ENCODE assay signal across 11 cellular contexts in the genomic region with DNA sequence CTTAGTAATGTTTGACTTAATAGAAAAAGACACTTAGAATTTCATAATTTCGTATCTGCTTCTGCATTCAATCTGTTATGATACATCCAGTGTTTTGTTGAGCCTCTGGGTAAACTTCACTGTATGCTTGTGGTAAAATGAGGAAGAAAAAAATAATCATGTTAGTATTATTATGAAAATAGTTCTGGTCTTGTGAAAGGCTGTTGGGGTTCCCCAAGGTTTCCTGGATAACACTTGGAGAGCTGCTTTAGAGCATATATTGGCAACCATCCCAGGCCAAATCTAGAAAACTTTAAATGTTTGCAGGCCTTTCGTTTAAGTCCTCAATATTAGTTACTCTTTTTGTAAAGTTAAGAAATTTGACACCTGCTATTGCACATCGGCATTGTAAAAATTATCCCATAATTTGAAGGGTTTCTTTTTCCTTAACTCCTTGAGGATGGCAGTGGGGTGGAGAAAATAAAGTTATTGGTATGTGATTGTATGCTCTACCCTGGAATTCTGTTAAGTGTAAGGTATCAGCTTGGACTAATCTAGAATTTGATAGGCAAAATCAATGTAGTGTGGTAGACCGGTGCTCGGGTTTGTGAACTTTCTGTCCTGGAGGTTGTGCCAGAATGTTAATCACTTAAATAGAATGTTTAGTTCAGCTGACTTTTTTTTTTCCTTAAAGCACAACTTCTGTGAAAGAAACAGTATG. TPM values are rescaled to one million over a fixed set of nuclear protein-coding genes. Genes with fewer than 3 reads are reported as not detected.
DNase-seq lines count a peak whose midpoint lies in the region; ATAC-seq and TF ChIP-seq lines count a peak whose summit lies in the region.
"Had no signal": no experiment of that assay in that cellular context is flagged by ENCODE, and none has a peak within 500 bp of the region (broad histone marks: within the 10 kb centered on the region; RNA-seq: fewer than 3 reads in every experiment).

No MANE protein-coding gene starts in this region.

- no peak for TF ChIP-seq EP300 in esophagus muscularis mucosa (IDR thresholded peaks at IDR 0.05)

- H2AFZ ChIP-seq in MM.1S (ENCODE audit: low read length) = no peak overlapping the region
- H2AFZ ChIP-seq: PC-9 had no signal

- H3K9me3 ChIP-seq in esophagus muscularis mucosa (no peaks in the 10 kb centered on the region), MM.1S (replicated peaks; ENCODE audit: insufficient read depth, low read length) (no peaks in the 10 kb centered on the region)

- H3K4me3 ChIP-seq in esophagus muscularis mucosa = no peak overlapping the region
- H3K4me3 ChIP-seq in MM.1S (ENCODE audit: low read length) = no peak overlapping the region
- H3K4me3 ChIP-seq: PC-9 had no signal

- no peaks in the 10 kb centered on the region for H3K27me3 ChIP-seq in esophagus muscularis mucosa
- no peaks in the 10 kb centered on the region for H3K27me3 ChIP-seq in MM.1S (replicated peaks; ENCODE audit: insufficient read depth, low read length)

- peaks cover 74% of the 10 kb centered on the region for H3K36me3 Mint-ChIP-seq in nephron (ENCODE audit: low read depth)

- no peaks in the 10 kb centered on the region for H3K9me3 Mint-ChIP-seq in nephron
- H3K9me3 Mint-ChIP-seq: stimulated activated effector memory CD8-positive, alpha-beta T cell treated with anti-CD3 and anti-CD28 coated beads, Interleukin-12 subunit alpha, Interleukin-12 subunit beta, amount 100 ng/mL, for 72 hours had no signal

- H3K27ac Mint-ChIP-seq in nephron = peak overlapping the region; percentile 32 to 72 (median 65)

- H3K27me3 Mint-ChIP-seq in nephron (ENCODE audit: low read depth) = no peaks in the 10 kb centered on the region

- peaks cover 36% of the 10 kb centered on the region for H4K20me1 ChIP-seq in MM.1S (ENCODE audit: insufficient read depth, low read length)

- H3F3A ChIP-seq in MM.1S (ENCODE audit: insufficient read depth, low read length) = no peaks in the 10 kb centered on the region; the same call in 1 of the 2 replicates

- H3K9me2 ChIP-seq in MM.1S (replicated peaks; ENCODE audit: insufficient read depth, low read length) = no peaks in the 10 kb centered on the region

- no peak for TF ChIP-seq POLR2A in esophagus muscularis mucosa (IDR thresholded peaks at IDR 0.05; ENCODE audit: low read depth)

- H3K4me3 Mint-ChIP-seq in nephron = no peak overlapping the region
- H3K4me3 Mint-ChIP-seq: stimulated activated effector memory CD8-positive, alpha-beta T cell treated with anti-CD3 and anti-CD28 coated beads, Interleukin-12 subunit alpha, Interleukin-12 subunit beta, amount 100 ng/mL, for 72 hours had no signal

- H3K4me2 ChIP-seq in MM.1S (ENCODE audit: low read depth, low read length) = no peak overlapping the region
- H3K4me2 ChIP-seq: PC-9 had no signal

- H3K4me1 ChIP-seq in esophagus muscularis mucosa = peaks cover 32 to 54% (median 47%) of the 10 kb centered on the region in 4 donors
- no peaks in the 10 kb centered on the region for H3K4me1 ChIP-seq in MM.1S (ENCODE audit: low read length)

- no peak for TF ChIP-seq CTCF in esophagus muscularis mucosa (IDR thresholded peaks at IDR 0.05)
- no peak for TF ChIP-seq CTCF in nephron (IDR thresholded peaks at IDR 0.05; ENCODE audit: unreplicated experiment in 3 of 3)
- TF ChIP-seq CTCF in MM.1S (IDR thresholded peaks at IDR 0.05; ENCODE audit: low read length) = no peak
- no peak for TF ChIP-seq CTCF in GM13976 (IDR thresholded peaks at IDR 0.05; ENCODE audit: borderline replicate concordance, control extremely low read depth, extremely low read depth, insufficient read depth, missing control alignments)

- WGBS in esophagus muscularis mucosa = 33% methylated on average over 5 of the region's 5 CpGs

- DNase-seq in AG08395 (ENCODE audit: low spot score) (peak; percentile 6), LHCN-M2 (ENCODE audit: low read depth) (peak; percentile 15), esophagus muscularis mucosa (ENCODE audit: extremely low spot score) (no peak), NCI-H774 (lab: John Stamatoyannopoulos, UW) (no peak), MM.1S (no peak), GM13976 (ENCODE audit: low spot score) (no peak)
- DNase-seq: NCI-H2081, PC-9 had no signal

- H3K27ac ChIP-seq in esophagus muscularis mucosa (replicated peaks in 1 of 4) (peak overlapping the region in 3 of 4 donors; percentile 33 to 55 (median 49)), MM.1S (ENCODE audit: low read length) (no peak overlapping the region)
- H3K27ac ChIP-seq: PC-9 had no signal

- in situ Hi-C loops in GM13976 (cut with MboI; ENCODE audit: low sequenced_read_pairs, unreplicated experiment) = no loop called here

- peaks cover 33 to 52% (median 42%) of the 10 kb centered on the region in 4 donors for H3K36me3 ChIP-seq in esophagus muscularis mucosa
- peaks cover 37% of the 10 kb centered on the region; the same call in 1 of the 2 replicates for H3K36me3 ChIP-seq in MM.1S (replicated peaks; ENCODE audit: insufficient read depth, low read length)

- H3K79me2 ChIP-seq in MM.1S (ENCODE audit: low read length) = peaks cover 100% of the 10 kb centered on the region

- peaks cover 33% of the 10 kb centered on the region for H3K4me1 Mint-ChIP-seq in nephron

- H3K9ac ChIP-seq in MM.1S (ENCODE audit: low read length) = no peak overlapping the region

- ATAC-seq in HG03457 (IDR thresholded peaks at IDR 0.05; ENCODE audit: unreplicated experiment) = no peak
- ATAC-seq: stimulated activated effector memory CD8-positive, alpha-beta T cell treated with anti-CD3 and anti-CD28 coated beads, Interleukin-12 subunit alpha, Interleukin-12 subunit beta, amount 100 ng/mL, for 72 hours had no signal

- intact Hi-C loops in esophagus muscularis mucosa (cut with DNase I) = loop anchor here (10.0 kb wide), 1 partner anchor 153 kb away; no protein-coding TSS in a partner anchor

RNA-seq across cellular contexts. Expression of gene WAC, which starts 54.5 kb away (rescaled TPM):
- 56.5 and 64.7 TPM in 2 replicates for total RNA-seq in LHCN-M2 (2014; rRNA removed)
- 28.5 TPM for polyA plus RNA-seq in LHCN-M2 (2012)
- total RNA-seq in esophagus muscularis mucosa = 100 to 1,000 TPM; 115 to 157 (median 135) TPM

Comparison
In these comparisons a context has a peak if more than half of its experiments do, and no peak if none do; other contexts are left out.
1. DNase-seq: peak in AG08395 (single experiment) and LHCN-M2 (single experiment); none in esophagus muscularis mucosa (single experiment), NCI-H774 (single experiment), MM.1S (single experiment) and GM13976 (single experiment).